Comparison of ENCODE assay signal across 8 cellular contexts in the genomic region with DNA sequence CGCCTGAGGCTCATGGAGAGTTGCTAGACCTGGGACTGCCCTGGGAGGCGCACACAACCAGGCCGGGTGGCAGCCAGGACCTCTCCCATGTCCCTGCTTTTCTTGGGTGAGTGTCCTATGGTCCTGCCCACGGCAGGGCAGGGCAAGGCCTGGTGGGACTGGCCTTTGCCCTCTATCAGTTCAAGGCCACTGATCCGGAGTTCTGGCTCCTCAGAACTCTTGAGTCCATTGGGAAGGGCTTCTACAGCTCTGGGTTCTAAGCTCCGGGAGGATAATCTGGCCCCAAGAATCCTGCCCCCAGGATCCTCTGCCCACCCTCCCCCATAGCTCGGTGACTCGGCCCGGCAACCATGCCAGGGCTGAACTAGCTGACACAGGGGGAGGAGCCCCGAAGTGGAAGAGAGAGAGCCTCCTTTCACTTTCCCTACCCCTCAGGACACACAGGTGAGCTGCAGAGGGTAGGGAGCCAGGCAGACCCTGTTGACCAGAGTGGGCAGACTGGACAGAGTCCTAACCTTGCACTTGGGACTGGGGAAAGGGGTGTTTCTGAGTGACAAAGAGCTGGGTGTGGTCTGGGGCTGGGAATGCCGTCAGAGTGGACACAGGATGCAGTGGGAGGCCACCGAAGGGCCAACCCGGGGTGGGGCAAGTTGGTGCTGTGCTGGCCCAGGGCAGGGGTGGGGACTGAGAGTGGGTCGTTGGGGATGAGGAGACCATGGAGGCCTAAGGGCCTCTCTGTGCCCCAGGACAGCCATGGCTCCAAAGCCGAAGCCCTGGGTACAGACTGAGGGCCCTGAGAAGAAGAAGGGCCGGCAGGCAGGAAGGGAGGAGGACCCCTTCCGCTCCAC. TPM values are rescaled to one million over a fixed set of nuclear protein-coding genes. Genes with fewer than 3 reads are reported as not detected.
DNase-seq lines count a peak whose midpoint lies in the region; ATAC-seq and TF ChIP-seq lines count a peak whose summit lies in the region.

No MANE protein-coding gene starts in this region.

- no peak for TF ChIP-seq CTCF in activated B cell treated with CpG ODN at 0.5 μM for 24 hours (IDR thresholded peaks at IDR 0.05)
- TF ChIP-seq CTCF in coronary artery (IDR thresholded peaks at IDR 0.05) = no peak
- no peak for TF ChIP-seq CTCF in lung (IDR thresholded peaks at IDR 0.05; ENCODE audit: control extremely low read depth, extremely low read depth)

- DNase-seq in activated B cell treated with CpG ODN at 0.5 μM for 24 hours (peak; percentile 34), coronary artery (ENCODE audit: low spot score) (peak; percentile 86), lung (ENCODE audit: low spot score) (peak; percentile 74), NCI-H146 treated with DMSO at 0.1 percent for 48 hours (lab: John Stamatoyannopoulos, UW; ENCODE audit: unreplicated experiment) (no peak)
- DNase-seq in stimulated activated effector memory CD8-positive, alpha-beta T cell treated with anti-CD3 and anti-CD28 coated beads, Interleukin-12 subunit alpha, Interleukin-12 subunit beta, amount 100 ng/mL, for 72 hours (ENCODE audit: low spot score in 2 of 2) = peak in 1 of 2 donors; percentile 76

- CTCF ChIA-PET in activated B cell treated with CpG ODN at 0.5 μM for 24 hours (lab: Charles Lee) = interaction anchor here (0.6 to 2.2 kb wide), 8 partner anchors 10 to 114 kb away, joined by 3 to 27 read pairs (median 4); a partner anchor contains a TSS

- ATAC-seq in HG03571 (IDR thresholded peaks at IDR 0.05; ENCODE audit: unreplicated experiment) (peak; percentile 20), activated B cell treated with CpG ODN at 0.5 μM for 24 hours (ENCODE audit: low read depth) (peak; percentile 9), lung (ENCODE audit: insufficient read depth, low FRiP score) (peak; percentile 8), HG03159 (IDR thresholded peaks at IDR 0.05; ENCODE audit: unreplicated experiment) (no peak)
- ATAC-seq in stimulated activated effector memory CD8-positive, alpha-beta T cell treated with anti-CD3 and anti-CD28 coated beads, Interleukin-12 subunit alpha, Interleukin-12 subunit beta, amount 100 ng/mL, for 72 hours = peak; percentile 27

- H3K9me3 Mint-ChIP-seq in activated B cell treated with CpG ODN at 0.5 μM for 24 hours = no peaks in the 10 kb centered on the region
- no peaks in the 10 kb centered on the region for H3K9me3 Mint-ChIP-seq in stimulated activated effector memory CD8-positive, alpha-beta T cell treated with anti-CD3 and anti-CD28 coated beads, Interleukin-12 subunit alpha, Interleukin-12 subunit beta, amount 100 ng/mL, for 72 hours

- H3K27me3 Mint-ChIP-seq in activated B cell treated with CpG ODN at 0.5 μM for 24 hours = no peaks in the 10 kb centered on the region

- TF ChIP-seq POLR2A in GM15510 (IDR thresholded peaks at IDR 0.05; ENCODE audit: borderline replicate concordance, extremely low read depth, insufficient read length) = peak; percentile 41

- H3K4me3 Mint-ChIP-seq in activated B cell treated with CpG ODN at 0.5 μM for 24 hours = peak overlapping the region; percentile 90
- peak overlapping the region; percentile 85 for H3K4me3 Mint-ChIP-seq in stimulated activated effector memory CD8-positive, alpha-beta T cell treated with anti-CD3 and anti-CD28 coated beads, Interleukin-12 subunit alpha, Interleukin-12 subunit beta, amount 100 ng/mL, for 72 hours

- peaks cover 23% of the 10 kb centered on the region for H3K36me3 Mint-ChIP-seq in activated B cell treated with CpG ODN at 0.5 μM for 24 hours (ENCODE audit: low read depth)
- H3K36me3 Mint-ChIP-seq in stimulated activated effector memory CD8-positive, alpha-beta T cell treated with anti-CD3 and anti-CD28 coated beads, Interleukin-12 subunit alpha, Interleukin-12 subunit beta, amount 100 ng/mL, for 72 hours = peaks cover 12% of the 10 kb centered on the region

- H3K27ac Mint-ChIP-seq in activated B cell treated with CpG ODN at 0.5 μM for 24 hours = peak overlapping the region; percentile 77
- peak overlapping the region; percentile 89 for H3K27ac Mint-ChIP-seq in stimulated activated effector memory CD8-positive, alpha-beta T cell treated with anti-CD3 and anti-CD28 coated beads, Interleukin-12 subunit alpha, Interleukin-12 subunit beta, amount 100 ng/mL, for 72 hours

- H3K4me3 ChIP-seq in coronary artery (peak overlapping the region; percentile 73), lung (peak overlapping the region; percentile 51)

- intact Hi-C loops in activated B cell treated with CpG ODN at 0.5 μM for 24 hours (cut with micrococcal nuclease) = loop anchor here (1.0 to 5.0 kb wide), 12 partner anchors 13 to 764 kb away; a partner anchor contains a TSS

- peaks cover 38% of the 10 kb centered on the region for H3K4me1 Mint-ChIP-seq in activated B cell treated with CpG ODN at 0.5 μM for 24 hours
- peaks cover 34% of the 10 kb centered on the region for H3K4me1 Mint-ChIP-seq in stimulated activated effector memory CD8-positive, alpha-beta T cell treated with anti-CD3 and anti-CD28 coated beads, Interleukin-12 subunit alpha, Interleukin-12 subunit beta, amount 100 ng/mL, for 72 hours

- no peaks in the 10 kb centered on the region for H3K9me3 ChIP-seq in lung (ENCODE audit: control insufficient read depth in 2 of 2, insufficient read depth in 1 of 2, low read length in 1 of 2)

- WGBS in lung, 2 donors = 34 to 53% methylated on average over 17 of the region's 17 CpGs

- H3K27ac ChIP-seq in coronary artery = peak overlapping the region; percentile 95 to 97
- H3K27ac ChIP-seq in lung (ENCODE audit: low read depth in 1 of 2, low read length in 1 of 2) = peak overlapping the region; percentile 86 to 98

- H3K4me1 ChIP-seq in lung (ENCODE audit: control insufficient read depth in 2 of 2, insufficient read depth in 2 of 2, low read length in 2 of 2) = peaks cover 3 to 12% of the 10 kb centered on the region in 2 donors

- H3K27me3 ChIP-seq in lung (ENCODE audit: control insufficient read depth, insufficient read depth) = no peaks in the 10 kb centered on the region

- peaks cover 0 to 7% of the 10 kb centered on the region in 2 donors for H3K36me3 ChIP-seq in lung (ENCODE audit: control insufficient read depth in 2 of 2, insufficient read depth in 2 of 2, low read length in 2 of 2)

- POLR2A ChIA-PET in activated B cell treated with CpG ODN at 0.5 μM for 24 hours (lab: Charles Lee) = interaction anchor here (0.5 to 2.6 kb wide), 11 partner anchors 10 to 443 kb away, joined by 3 to 35 read pairs (median 4); a partner anchor contains a TSS

RNA-seq across cellular contexts. Expression of a gene that starts 0.7 kb away (rescaled TPM):
- 9.7 and 12.7 TPM in 2 replicates for total RNA-seq in activated B cell treated with CpG ODN at 0.5 μM for 24 hours
- total RNA-seq in lung = 10 to 100 TPM; 24.8 to 36.7 TPM
- 10 to 100 TPM; 15.3 to 17.3 TPM for polyA plus RNA-seq in lung

RNA-seq across cellular contexts. Expression of a gene that starts 1.1 kb away (rescaled TPM):
- total RNA-seq in activated B cell treated with CpG ODN at 0.5 μM for 24 hours (30.7 and 32.4 TPM in 2 replicates), lung (10 to 100 TPM in 1 of 2 donors, 1 to 10 TPM in 1; 8.2 to 28.1 TPM)
- polyA plus RNA-seq in lung = 10 to 100 TPM; 38.8 to 47.6 TPM

RNA-seq across cellular contexts. Expression of a gene that starts 12.4 kb away (rescaled TPM):
- total RNA-seq in activated B cell treated with CpG ODN at 0.5 μM for 24 hours = not detected in 2 replicates
- total RNA-seq in lung = under 1 TPM in 1 of 2 donors, not detected in 1; 0.15 TPM
- under 1 TPM in 1 of 2 donors, not detected in 1; 0.05 TPM for polyA plus RNA-seq in lung

RNA-seq across cellular contexts. Expression of a gene that starts 24.4 kb away (rescaled TPM):
- total RNA-seq in activated B cell treated with CpG ODN at 0.5 μM for 24 hours (10.3 and 11.0 TPM in 2 replicates), lung (10 to 100 TPM; 17.4 to 37.7 TPM)
- polyA plus RNA-seq in lung = 10 to 100 TPM; 19.5 to 44.3 TPM

RNA-seq across cellular contexts. Expression of a gene that starts 31.0 kb away (rescaled TPM):
- 51.6 and 55.6 TPM in 2 replicates for total RNA-seq in activated B cell treated with CpG ODN at 0.5 μM for 24 hours
- 10 to 100 TPM; 26.3 to 44.9 TPM for total RNA-seq in lung
- polyA plus RNA-seq in lung = 10 to 100 TPM; 37.5 to 88.1 TPM
